Comparison of ENCODE assay signal across 8 cellular contexts in the genomic region with DNA sequence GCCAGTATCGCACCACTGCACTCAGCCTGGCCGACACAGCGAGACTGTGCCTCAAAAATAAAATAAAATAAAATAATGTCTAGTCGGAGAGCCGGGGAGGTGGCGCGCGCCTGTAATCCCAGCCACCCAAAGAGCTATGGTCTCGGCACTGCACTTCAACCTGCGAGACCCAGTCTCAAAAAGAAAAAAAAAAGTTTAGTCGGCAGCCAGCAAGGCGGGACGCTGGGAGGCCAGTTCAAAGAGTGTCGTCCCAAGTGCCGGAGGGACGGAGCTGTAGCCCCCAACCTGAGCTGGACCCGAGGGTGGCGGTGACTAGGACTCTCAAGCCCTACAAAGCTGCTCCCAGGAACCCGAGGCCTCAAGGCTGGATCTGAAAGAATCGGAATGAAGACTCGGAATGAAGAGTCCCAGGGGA. TPM values are rescaled to one million over a fixed set of nuclear protein-coding genes. Genes with fewer than 3 reads are reported as not detected.
DNase-seq lines count a peak whose midpoint lies in the region; ATAC-seq, FAIRE-seq and TF ChIP-seq lines count a peak whose summit lies in the region.

No MANE protein-coding gene starts in this region.

- peaks cover 25% of the 10 kb centered on the region for H3K4me1 ChIP-seq in left ventricle myocardium inferior
- peaks cover 8% of the 10 kb centered on the region for H3K4me1 ChIP-seq in smooth muscle cell (ENCODE audit: low read depth)

- no peaks in the 10 kb centered on the region for H3K9me3 ChIP-seq in left ventricle myocardium inferior (replicated peaks)
- no peaks in the 10 kb centered on the region for H3K9me3 ChIP-seq in smooth muscle cell (replicated peaks; ENCODE audit: low read depth)

- FAIRE-seq in urothelium cell line (lab: Jason Lieb, UNC): no peak

- H3F3A ChIP-seq in smooth muscle cell (ENCODE audit: low read depth): no peaks in the 10 kb centered on the region

- DNase-seq in H7 (no peak), left ventricle myocardium inferior (no peak), smooth muscle cell (lab: John Stamatoyannopoulos, UW; ENCODE audit: unreplicated experiment) (no peak), DMS153 treated with DMSO at 0.1 percent for 48 hours (lab: John Stamatoyannopoulos, UW; ENCODE audit: unreplicated experiment) (no peak), urothelium cell line (ENCODE audit: low spot score) (no peak), NCI-H1436 treated with DMSO at 0.1 percent for 48 hours (lab: John Stamatoyannopoulos, UW) (no peak)

- H3K9ac ChIP-seq in smooth muscle cell (ENCODE audit: low read depth): peak overlapping the region; percentile 50

- no peaks in the 10 kb centered on the region for H4K20me1 ChIP-seq in smooth muscle cell (ENCODE audit: low read depth)

- 36% methylated on average over 21 of the region's 21 CpGs for WGBS in smooth muscle cell (ENCODE audit: low lambda C conversion rate)

- H3K4me3 ChIP-seq in H7 (ENCODE audit: insufficient read depth, low read depth, low read length) (peak overlapping the region; percentile 78), WI38 (ENCODE audit: low read depth, low read length) (peak overlapping the region; percentile 52), left ventricle myocardium inferior (peak overlapping the region; percentile 74), smooth muscle cell (peak overlapping the region; percentile 71)

- H3K27me3 ChIP-seq in H7 (ENCODE audit: control insufficient read depth, insufficient read depth, low read length): no peaks in the 10 kb centered on the region
- H3K27me3 ChIP-seq in left ventricle myocardium inferior (ENCODE audit: low read depth): no peaks in the 10 kb centered on the region
- no peaks in the 10 kb centered on the region for H3K27me3 ChIP-seq in smooth muscle cell (ENCODE audit: low read depth)

- H2AFZ ChIP-seq in smooth muscle cell (ENCODE audit: low read depth): peak overlapping the region; percentile 89

- no peaks in the 10 kb centered on the region for H3K79me2 ChIP-seq in smooth muscle cell (ENCODE audit: low read depth)

- ATAC-seq in GM18909 (IDR thresholded peaks at IDR 0.05; ENCODE audit: poor library complexity, unreplicated experiment): no peak

- H3K36me3 ChIP-seq in H7 (replicated peaks; ENCODE audit: control insufficient read depth, insufficient read depth, low read length) (no peaks in the 10 kb centered on the region), left ventricle myocardium inferior (peaks cover 14% of the 10 kb centered on the region), smooth muscle cell (ENCODE audit: low read depth) (no peaks in the 10 kb centered on the region)

- TF ChIP-seq CTCF in WI38 (IDR thresholded peaks at IDR 0.05; ENCODE audit: low read depth, low read length) (no peak), left ventricle myocardium inferior (IDR thresholded peaks at IDR 0.05; ENCODE audit: borderline replicate concordance) (no peak), smooth muscle cell (IDR thresholded peaks at IDR 0.05; ENCODE audit: borderline replicate concordance, insufficient read depth, poor library complexity, severe bottlenecking) (no peak)

- intact Hi-C loops in left ventricle myocardium inferior (cut with micrococcal nuclease): no loop called here

- H3K4me2 ChIP-seq in smooth muscle cell: peak overlapping the region; percentile 96

- peak overlapping the region; percentile 94 for H3K27ac ChIP-seq in left ventricle myocardium inferior (replicated peaks)
- H3K27ac ChIP-seq in smooth muscle cell (ENCODE audit: low read depth): peak overlapping the region; percentile 57

RNA-seq across cellular contexts. Expression of a gene that starts 0.6 kb away (rescaled TPM):
- total RNA-seq in H7 (2014; rRNA removed; shearing (Covaris generic)): 1.7 and 2.6 TPM in 2 replicates
- 0.44 TPM for total RNA-seq in left ventricle myocardium inferior
- total RNA-seq in smooth muscle cell: not detected in 2 replicates
- 0.62 and 1.2 TPM in 2 replicates for polyA plus RNA-seq in smooth muscle cell

RNA-seq across cellular contexts. Expression of a gene that starts 7.0 kb away (rescaled TPM):
- 1.9 and 3.6 TPM in 2 replicates for total RNA-seq in H7 (2014; rRNA removed; shearing (Covaris generic))
- 20.1 TPM for total RNA-seq in left ventricle myocardium inferior
- total RNA-seq in smooth muscle cell: 14.6 and 19.0 TPM in 2 replicates
- polyA plus RNA-seq in smooth muscle cell: 32.0 and 36.1 TPM in 2 replicates

RNA-seq across cellular contexts. Expression of a gene that starts 27.7 kb away (rescaled TPM):
- total RNA-seq in H7 (2014; rRNA removed; shearing (Covaris generic)): 65.3 and 76.9 TPM in 2 replicates
- 32.2 TPM for total RNA-seq in left ventricle myocardium inferior
- 8.6 and 10.2 TPM in 2 replicates for total RNA-seq in smooth muscle cell
- 20.9 and 23.1 TPM in 2 replicates for polyA plus RNA-seq in smooth muscle cell

RNA-seq across cellular contexts. Expression of a gene that starts 34.3 kb away (rescaled TPM):
- 4.2 and 8.1 TPM in 2 replicates for total RNA-seq in H7 (2014; rRNA removed; shearing (Covaris generic))
- total RNA-seq in left ventricle myocardium inferior (46.3 TPM), smooth muscle cell (2.4 and 6.4 TPM in 2 replicates)
- polyA plus RNA-seq in smooth muscle cell: 8.4 and 20.8 TPM in 2 replicates
